In the genomic region with DNA sequence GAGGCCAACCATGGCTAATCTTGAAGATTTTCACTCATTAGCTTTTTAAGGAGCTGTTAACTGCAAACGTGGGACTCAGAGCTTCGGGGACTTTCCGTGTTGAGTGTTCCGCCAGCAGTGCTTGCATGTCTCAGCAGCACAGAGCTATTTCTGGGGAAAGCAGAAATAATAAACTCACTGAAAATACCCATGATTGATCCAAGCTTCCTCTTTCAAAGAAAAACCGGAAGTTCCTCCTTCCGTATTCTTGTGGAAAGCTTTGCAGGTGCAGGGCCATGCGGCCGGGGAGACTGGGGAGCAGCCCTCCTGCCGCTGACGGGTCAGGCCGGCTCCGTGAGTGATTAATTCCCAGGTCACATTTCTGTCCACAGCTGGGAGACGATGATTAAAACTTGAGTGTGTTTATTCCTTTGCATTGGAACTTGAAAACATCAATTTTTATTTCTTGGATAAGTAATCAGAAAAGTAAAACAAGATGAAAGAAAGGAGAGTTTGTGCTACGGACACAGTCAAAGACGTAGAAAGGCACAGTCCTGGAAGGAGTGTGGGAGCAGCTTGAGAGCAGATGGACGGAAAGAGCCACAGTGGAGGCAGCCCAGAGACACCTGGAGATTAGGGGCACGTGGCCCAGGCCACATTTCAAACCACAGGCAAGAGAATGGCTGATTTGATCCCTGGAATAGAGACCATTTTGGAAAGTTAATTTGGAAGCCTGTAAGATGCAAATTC, we compare ENCODE assay signal across 9 cellular contexts. TPM values are rescaled to one million over a fixed set of nuclear protein-coding genes. Genes with fewer than 3 reads are reported as not detected.
DNase-seq lines count a peak whose midpoint lies in the region; ATAC-seq, FAIRE-seq and TF ChIP-seq lines count a peak whose summit lies in the region.
"Had no signal": no experiment of that assay in that cellular context is flagged by ENCODE, and none has a peak within 500 bp of the region (broad histone marks: within the 10 kb centered on the region; RNA-seq: fewer than 3 reads in every experiment).

No MANE protein-coding gene starts in this region.

- H3K9me2 ChIP-seq in Karpas-422 (replicated peaks; ENCODE audit: insufficient read depth, low read length) = no peaks in the 10 kb centered on the region

- DNase-seq in GM13976 (ENCODE audit: low spot score) (peak; percentile 82), Karpas-422 (peak; percentile 97), heart right ventricle (no peak), RCC 7860 (ENCODE audit: low spot score) (no peak), NCI-H2029 (lab: John Stamatoyannopoulos, UW) (no peak), glutamatergic neuron (no peak), middle frontal gyrus (ENCODE audit: extremely low spot score, low spot score) (no peak)

- intact Hi-C loops in heart right ventricle (cut with DNase I) = no loop called here

- in situ Hi-C loops in GM13976 (cut with MboI; ENCODE audit: low sequenced_read_pairs, unreplicated experiment) = no loop called here

- H3K27ac ChIP-seq in Karpas-422 (ENCODE audit: low read length) (peak overlapping the region; percentile 60), heart right ventricle (peak overlapping the region in 1 of 10 donors; percentile 26)

- H3K9me3 Mint-ChIP-seq in glutamatergic neuron (ENCODE audit: unreplicated experiment) = peaks cover 5% of the 10 kb centered on the region

- peaks cover 4% of the 10 kb centered on the region for H3K4me1 Mint-ChIP-seq in glutamatergic neuron (ENCODE audit: low read depth, unreplicated experiment)

- peak overlapping the region; percentile 15 for H3K9ac ChIP-seq in Karpas-422 (ENCODE audit: low read length)

- ATAC-seq in GM21526 (IDR thresholded peaks at IDR 0.05; ENCODE audit: low FRiP score, unreplicated experiment) (peak; percentile 73), heart right ventricle (peak in 6 of 8 donors; percentile 34 to 73 (median 46))

- H3K4me2 ChIP-seq in Karpas-422 (ENCODE audit: low read depth, low read length, poor library complexity, severe bottlenecking) = peak overlapping the region; percentile 70

- no peak for TF ChIP-seq CTCF in GM13976 (IDR thresholded peaks at IDR 0.05; ENCODE audit: borderline replicate concordance, control extremely low read depth, extremely low read depth, insufficient read depth, missing control alignments)
- no peak for TF ChIP-seq CTCF in heart right ventricle (IDR thresholded peaks at IDR 0.05)
- TF ChIP-seq CTCF in glutamatergic neuron (IDR thresholded peaks at IDR 0.05; ENCODE audit: partially characterized antibody, unreplicated experiment) = no peak

- no peaks in the 10 kb centered on the region for H3K9me3 ChIP-seq in Karpas-422 (ENCODE audit: low read length)
- H3K9me3 ChIP-seq in heart right ventricle = no peaks in the 10 kb centered on the region

- FAIRE-seq in RCC 7860 (lab: Jason Lieb, UNC) = no peak
- FAIRE-seq: islet of Langerhans had no signal

- no peaks in the 10 kb centered on the region for H3K36me3 Mint-ChIP-seq in glutamatergic neuron (ENCODE audit: unreplicated experiment)

- no peaks in the 10 kb centered on the region for H3K79me2 ChIP-seq in Karpas-422 (ENCODE audit: low read length)

- H3K27me3 Mint-ChIP-seq in glutamatergic neuron (ENCODE audit: unreplicated experiment) = peaks cover 6% of the 10 kb centered on the region

- H3K4me1 ChIP-seq in Karpas-422 (ENCODE audit: low read length) = peaks cover 38% of the 10 kb centered on the region
- H3K4me1 ChIP-seq in heart right ventricle = peaks cover 0 to 24% (median 0%) of the 10 kb centered on the region in 9 donors

- H3K4me3 Mint-ChIP-seq in glutamatergic neuron (ENCODE audit: unreplicated experiment) = no peak overlapping the region

- H3K27ac Mint-ChIP-seq in glutamatergic neuron (ENCODE audit: unreplicated experiment) = no peak overlapping the region

- WGBS in heart right ventricle, 2 donors = 47 to 62% methylated on average over 17 of the region's 17 CpGs

- H3K36me3 ChIP-seq in Karpas-422 (ENCODE audit: insufficient read depth, low read length) (no peaks in the 10 kb centered on the region), heart right ventricle (no peaks in the 10 kb centered on the region)

- H4K20me1 ChIP-seq in Karpas-422 (ENCODE audit: insufficient read depth, low read depth, low read length) = peaks cover 5% of the 10 kb centered on the region; the same call in 1 of the 2 replicates

- H3K4me3 ChIP-seq in Karpas-422 (ENCODE audit: low read length) (peak overlapping the region; percentile 31), heart right ventricle (no peak overlapping the region)

- no peak overlapping the region for H2AFZ ChIP-seq in Karpas-422 (ENCODE audit: low read length)

- H3K27me3 ChIP-seq in Karpas-422 (ENCODE audit: low read length) (no peaks in the 10 kb centered on the region), heart right ventricle (peaks cover 0 to 42% (median 23%) of the 10 kb centered on the region in 7 donors)

RNA-seq across cellular contexts. Expression of a gene that starts 54.2 kb away (rescaled TPM):
- total RNA-seq in Karpas-422 (2014; rRNA removed; shearing (Covaris generic); ENCODE audit: low replicate concordance) = 14.1 and 32.9 TPM in 2 replicates
- total RNA-seq in heart right ventricle (10 to 100 TPM in 2 of 10 donors, 1 to 10 TPM in 8; 6.8 to 12.5 (median 9.3) TPM), glutamatergic neuron (ENCODE audit: unreplicated experiment) (34.8 TPM)
- 1 to 10 TPM; 7.6 to 9.9 TPM for polyA plus RNA-seq in heart right ventricle

Comparison
In these comparisons a context has a peak if more than half of its experiments do, and no peak if none do; other contexts are left out.
1. DNase-seq: peak in GM13976 (single experiment) and Karpas-422 (single experiment); none in heart right ventricle (0 of 2), RCC 7860 (single experiment), NCI-H2029 (single experiment), glutamatergic neuron (single experiment) and middle frontal gyrus (single experiment).